Comparison of ENCODE assay signal across 8 cellular contexts in genomic region chr1:153963030-153963849, GRCh38. TPM values are rescaled to one million over a fixed set of nuclear protein-coding genes. Genes with fewer than 3 reads are reported as not detected.
DNase-seq lines count a peak whose midpoint lies in the region; ATAC-seq and TF ChIP-seq lines count a peak whose summit lies in the region.

SLC39A1 (minus strand) TSS chr1:153963537; CDS start chr1:153962715, 822 bp downstream.

- CTCF ChIA-PET in AG04449 (lab: Yijun Ruan, JAX), result interaction anchor here (0.9 to 2.9 kb wide), 7 partner anchors 14 to 183 kb away, joined by 3 to 26 read pairs (median 4); partner anchors contain the start of genes DENND4B, JTB and RAB13

- ATAC-seq in GM18909 (IDR thresholded peaks at IDR 0.05; ENCODE audit: poor library complexity, unreplicated experiment) (peak; percentile 47), HG03354 (IDR thresholded peaks at IDR 0.05; ENCODE audit: poor library complexity, severe bottlenecking, unreplicated experiment) (peak; percentile 45)

- H3K27ac ChIP-seq in caudate nucleus (ENCODE audit: low read depth, low read length), result peak within 1 kb of the TSS; percentile 89

- peak within 1 kb of the TSS; percentile 85 for H3K4me3 ChIP-seq in AG04449 (ENCODE audit: low read depth, low read length)

- no peak for TF ChIP-seq CTCF in AG04449 (IDR thresholded peaks at IDR 0.05; ENCODE audit: insufficient read depth, low read length, missing control alignments)

- POLR2A ChIA-PET in AG04449 (lab: Yijun Ruan, JAX), result interaction anchor here (0.6 to 3.1 kb wide), 10 partner anchors 9 to 983 kb away, joined by 3 to 22 read pairs (median 4); partner anchors contain the start of genes DENND4B, JTB and RPS27

- DNase-seq in AG04449 (ENCODE audit: low read depth, low spot score) (no peak), NCI-H460 (ENCODE audit: extremely low read depth, low read depth) (peak; percentile 99), caudate nucleus (lab: John Stamatoyannopoulos, UW) (peak; percentile 43 to 99 (median 96)), iris pigment epithelial cell (ENCODE audit: low read depth) (peak; percentile 96)
- DNase-seq in activated CD4-positive, CD25-positive, alpha-beta regulatory T cell treated with anti-CD3 and anti-CD28 coated beads, Interleukin-2, amount 50 U/mL, for 16 hours (ENCODE audit: low read depth, low spot score), result peak; percentile 86
- DNase-seq in stimulated activated CD4-positive, alpha-beta T cell treated with anti-CD3 and anti-CD28 coated beads, Interleukin-12 subunit alpha, Interleukin-12 subunit beta, amount 100 ng/mL, for 24 hours (ENCODE audit: low read depth in 2 of 2), result peak; percentile 88 to 98

RNA-seq across cellular contexts. Expression of gene SLC39A1, which starts in this region (rescaled TPM):
- total RNA-seq in NCI-H460 (2014; rRNA removed; shearing (Covaris generic)), result 123 and 133 TPM in 2 replicates
- polyA plus RNA-seq in NCI-H460 (2014; cell fraction: nucleus; rRNA removed), result 228 and 233 TPM in 2 replicates
